In genomic region chr19:32345261-32346207, GRCh38 we compare ENCODE assay signal across 8 cellular contexts. TPM values are rescaled to one million over a fixed set of nuclear protein-coding genes. Genes with fewer than 3 reads are reported as not detected.
A peak's percentile ranks its signal among the peaks of the same experiment; 100 is the strongest.
DNase-seq lines count a peak whose midpoint lies in the region; ATAC-seq and TF ChIP-seq lines count a peak whose summit lies in the region.

Gene ZNF507 (plus strand): TSS chr19:32345610. CDS start chr19:32352831, 7,221 bp downstream.

- H3K36me3 ChIP-seq in GM06990 (ENCODE audit: control insufficient read depth, insufficient read depth, low read length) = peaks cover 3% of the 10 kb centered on the region
- H3K36me3 ChIP-seq in MG63 = peaks cover 34% of the 10 kb centered on the region
- peaks cover 34% of the 10 kb centered on the region in 2 experiments for H3K36me3 ChIP-seq in SK-N-SH (replicated peaks in 1 of 2; ENCODE audit: control insufficient read depth in 1 of 2, insufficient read depth in 2 of 2, low read length in 1 of 2)
- H3K36me3 ChIP-seq in suprapubic skin = peaks cover 9% of the 10 kb centered on the region

- peak within 1 kb of the TSS; percentile 88 for H3K4me3 Mint-ChIP-seq in activated naive CD4-positive, alpha-beta T cell treated with anti-CD3 and anti-CD28 coated beads, Interleukin-2, amount 10 ng/mL, durations not matched to agents 7 days and 5 days

- H3K9me2 ChIP-seq in SK-N-SH = no peaks in the 10 kb centered on the region

- POLR2A ChIA-PET in SK-N-SH (lab: Yijun Ruan, JAX) = interaction anchor here (1.0 to 1.5 kb wide), 2 partner anchors 12 to 60 kb away, joined by 6 to 9 read pairs; partner anchors contain the start of gene DPY19L3

- H3K9me3 Mint-ChIP-seq in activated naive CD4-positive, alpha-beta T cell treated with anti-CD3 and anti-CD28 coated beads, Interleukin-2, amount 10 ng/mL, durations not matched to agents 7 days and 5 days = no peaks in the 10 kb centered on the region

- peak within 1 kb of the TSS; percentile 70 to 86 for H3K27ac ChIP-seq in SK-N-SH (ENCODE audit: low read depth in 2 of 2, low read length in 1 of 2)
- H3K27ac ChIP-seq in suprapubic skin = peak within 1 kb of the TSS; percentile 73

- no peak for TF ChIP-seq RAD21 in SK-N-SH (IDR thresholded peaks at IDR 0.05; ENCODE audit: low read length)

- peak within 1 kb of the TSS; percentile 81 for H2AFZ ChIP-seq in SK-N-SH (ENCODE audit: low read depth)

- TF ChIP-seq POLR2A in suprapubic skin (IDR thresholded peaks at IDR 0.05) = no peak

- peaks cover 14% of the 10 kb centered on the region for H3K27me3 Mint-ChIP-seq in activated naive CD4-positive, alpha-beta T cell treated with anti-CD3 and anti-CD28 coated beads, Interleukin-2, amount 10 ng/mL, durations not matched to agents 7 days and 5 days

- H3K4me3 ChIP-seq in GM06990 (replicated peaks; ENCODE audit: low read depth, low read length) (peak within 1 kb of the TSS; percentile 78), MG63 (peak within 1 kb of the TSS; percentile 84), SK-N-SH (ENCODE audit: low read depth in 2 of 2, low read length in 1 of 2) (peak within 1 kb of the TSS; percentile 84 to 99), suprapubic skin (peak within 1 kb of the TSS; percentile 69)

- H3K4me1 Mint-ChIP-seq in activated naive CD4-positive, alpha-beta T cell treated with anti-CD3 and anti-CD28 coated beads, Interleukin-2, amount 10 ng/mL, durations not matched to agents 7 days and 5 days = peaks cover 44% of the 10 kb centered on the region

- H4K20me1 ChIP-seq in SK-N-SH (ENCODE audit: insufficient read depth) = peaks cover 9% of the 10 kb centered on the region; the same call in 1 of the 2 replicates

- peaks cover 44% of the 10 kb centered on the region for H3K79me2 ChIP-seq in SK-N-SH (ENCODE audit: insufficient read depth)

- TF ChIP-seq EP300 in SK-N-SH (IDR thresholded peaks at IDR 0.05; ENCODE audit: borderline replicate concordance in 1 of 2, low read depth in 1 of 2, low read length in 1 of 2) = peak in 1 of 2 experiments; percentile 45; a peak in 1 of 4 replicates
- no peak for TF ChIP-seq EP300 in suprapubic skin (IDR thresholded peaks at IDR 0.05)

- peaks cover 12% of the 10 kb centered on the region for H3F3A ChIP-seq in SK-N-SH (replicated peaks; ENCODE audit: insufficient read depth)

- WGBS in SK-N-SH (ENCODE audit: low lambda C conversion rate) = 4% methylated on average over 42 of the region's 72 CpGs
- WGBS in suprapubic skin = 4% methylated on average over 53 of the region's 72 CpGs

- H3K4me1 ChIP-seq in SK-N-SH (ENCODE audit: control insufficient read depth in 1 of 2, insufficient read depth in 2 of 2, low read depth in 1 of 2, low read length in 1 of 2) = peaks cover 5 to 11% of the 10 kb centered on the region in 2 experiments; a peak in 3 of 4 replicates
- peaks cover 16% of the 10 kb centered on the region for H3K4me1 ChIP-seq in suprapubic skin

- ATAC-seq in omental fat pad (ENCODE audit: low FRiP score) = peak; percentile 78

- no peaks in the 10 kb centered on the region for H3K9me3 ChIP-seq in MG63
- no peaks in the 10 kb centered on the region for H3K9me3 ChIP-seq in SK-N-SH
- no peaks in the 10 kb centered on the region for H3K9me3 ChIP-seq in suprapubic skin

- peaks cover 25% of the 10 kb centered on the region for H3K36me3 Mint-ChIP-seq in activated naive CD4-positive, alpha-beta T cell treated with anti-CD3 and anti-CD28 coated beads, Interleukin-2, amount 10 ng/mL, durations not matched to agents 7 days and 5 days

- H3K27me3 ChIP-seq in GM06990 (replicated peaks; ENCODE audit: control insufficient read depth, insufficient read depth, low read length) (no peaks in the 10 kb centered on the region), MG63 (no peaks in the 10 kb centered on the region), SK-N-SH (ENCODE audit: insufficient read depth) (no peaks in the 10 kb centered on the region), suprapubic skin (no peaks in the 10 kb centered on the region)

- peak within 1 kb of the TSS; percentile 83 for H3K4me2 ChIP-seq in SK-N-SH

- peak within 1 kb of the TSS; percentile 88 for H3K9ac ChIP-seq in SK-N-SH

- H3K27ac Mint-ChIP-seq in activated naive CD4-positive, alpha-beta T cell treated with anti-CD3 and anti-CD28 coated beads, Interleukin-2, amount 10 ng/mL, durations not matched to agents 7 days and 5 days = peak within 1 kb of the TSS; percentile 88

- CTCF ChIA-PET in SK-N-SH (lab: Yijun Ruan, JAX) = interaction anchor here (1.0 to 4.2 kb wide), 3 partner anchors 12 to 225 kb away, joined by 3 to 20 read pairs (median 7); no protein-coding TSS in a partner anchor
- CTCF ChIA-PET in activated naive CD4-positive, alpha-beta T cell treated with anti-CD3 and anti-CD28 coated beads, Interleukin-2, amount 10 ng/mL, durations not matched to agents 7 days and 5 days (lab: Charles Lee) = interaction anchor here (1.1 kb wide), 1 partner anchor 224 kb away, joined by 3 read pairs; no protein-coding TSS in a partner anchor

- DNase-seq in GM06990 (ENCODE audit: extremely low read depth, insufficient read length) = peak; percentile 88
- DNase-seq in HCEC 1CT = peak; percentile 79
- peak; percentile 88 for DNase-seq in MG63
- DNase-seq in SK-N-SH = peak; percentile 99
- peak; percentile 88 for DNase-seq in activated naive CD4-positive, alpha-beta T cell treated with anti-CD3 and anti-CD28 coated beads, Interleukin-2, amount 10 ng/mL, durations not matched to agents 7 days and 5 days
- no peak for DNase-seq in glomerular endothelial cell (ENCODE audit: extremely low read depth, low read depth, low spot score)
- peak; percentile 64 for DNase-seq in omental fat pad (ENCODE audit: low spot score)
- DNase-seq in suprapubic skin (ENCODE audit: low spot score in 2 of 2) = peak; percentile 89 to 91

- TF ChIP-seq CTCF in GM06990 (IDR thresholded peaks at IDR 0.05; ENCODE audit: insufficient read depth, low read length, poor library complexity, severe bottlenecking) (no peak), SK-N-SH (IDR thresholded peaks at IDR 0.05) (peak; percentile 28; the same call in 1 of the 2 replicates), omental fat pad (IDR thresholded peaks at IDR 0.05) (no peak), suprapubic skin (IDR thresholded peaks at IDR 0.05) (no peak)

TF ChIP-seq in SK-N-SH, 30 proteins besides CTCF, POLR2A, EP300 and RAD21 (continues in another document):
- TF ChIP-seq SMC3 (IDR thresholded peaks at IDR 0.05; ENCODE audit: low read depth, low read length) (no peak), GATA2 (CRISPR knock-in tag; IDR thresholded peaks at IDR 0.05) (no peak), EZH2phosphoT487 (IDR thresholded peaks at IDR 0.05; ENCODE audit: borderline replicate concordance, low read depth) (no peak), REST (IDR thresholded peaks at IDR 0.05; ENCODE audit: low read depth, low read length) (no peak), ELF1 (IDR thresholded peaks at IDR 0.05) (no peak), RXRA (IDR thresholded peaks at IDR 0.05; ENCODE audit: borderline replicate concordance, low read depth) (no peak), GABPA (IDR thresholded peaks at IDR 0.05; ENCODE audit: low read depth) (no peak), TCF12 (IDR thresholded peaks at IDR 0.05) (no peak), IRF3 (IDR thresholded peaks at IDR 0.05; ENCODE audit: low read depth, low read length) (no peak), CHD2 (IDR thresholded peaks at IDR 0.05; ENCODE audit: low read length, partially characterized antibody) (peak; percentile 44), JUND (IDR thresholded peaks at IDR 0.05) (no peak)

RNA-seq across cellular contexts. Expression of gene ZNF507, which starts in this region (rescaled TPM):
- total RNA-seq in MG63 (2014; rRNA removed; shearing (Covaris generic); ENCODE audit: low replicate concordance) = 4.2 and 10.1 TPM in 2 replicates
- 6.8 and 9.1 TPM in 2 replicates for polyA plus RNA-seq in SK-N-SH (2012; rRNA removed)
- 7.8 and 8.8 TPM in 2 replicates for polyA plus RNA-seq in SK-N-SH (2012; cell fraction: cytosol; rRNA removed)
- 6.3 and 12.5 TPM in 2 replicates for polyA plus RNA-seq in SK-N-SH (2012; cell fraction: nucleus; rRNA removed)
- total RNA-seq in glomerular endothelial cell (9.3 and 16.1 TPM in 2 replicates), omental fat pad (10 to 100 TPM; 12.2 to 29.6 (median 16.1) TPM), suprapubic skin (10 to 100 TPM; 11.2 to 34.0 (median 18.1) TPM)
